Comparison of ENCODE assay signal across 10 cellular contexts in genomic region chr19:38661166-38661565, GRCh38. TPM values are rescaled to one million over a fixed set of nuclear protein-coding genes. Genes with fewer than 3 reads are reported as not detected.
DNase-seq lines count a peak whose midpoint lies in the region; ATAC-seq, FAIRE-seq and TF ChIP-seq lines count a peak whose summit lies in the region.
"Had no signal": no experiment of that assay in that cellular context is flagged by ENCODE, and none has a peak within 500 bp of the region (broad histone marks: within the 10 kb centered on the region; RNA-seq: fewer than 3 reads in every experiment).

No MANE protein-coding gene starts in this region.

- peak in 1 of 2 experiments; percentile 43; a peak in 1 of 3 replicates for TF ChIP-seq POLR2A in H1 (IDR thresholded peaks at IDR 0.05; ENCODE audit: control extremely low read depth in 1 of 2, low read depth in 2 of 2, low read length in 2 of 2)

- POLR2A ChIA-PET in H1 (lab: Charles Lee; ENCODE audit: partially characterized antibody), result interaction anchor here (1.2 to 21.5 kb wide), 5 partner anchors 10 to 45 kb away, joined by 6 to 495 read pairs (median 19); partner anchors contain the start of gene ACTN4

- TF ChIP-seq EP300 in H1 (IDR thresholded peaks at IDR 0.05; ENCODE audit: borderline replicate concordance in 1 of 2, low read depth in 2 of 2, low read length in 2 of 2), result no peak

- peaks cover 83% of the 10 kb centered on the region for H3K36me3 ChIP-seq in RWPE2 (ENCODE audit: low read depth)
- H3K36me3 ChIP-seq in H1 (ENCODE audit: control insufficient read depth in 2 of 4, insufficient read depth in 4 of 4, low read length in 3 of 4), result no peaks in the 10 kb centered on the region; a peak in 1 of 8 replicates

- no peak overlapping the region for H3K23ac ChIP-seq in H1 (ENCODE audit: insufficient read length)

- H3K4me1 ChIP-seq in RWPE2 (ENCODE audit: insufficient read depth, poor library complexity, severe bottlenecking), result peaks cover 96% of the 10 kb centered on the region
- H3K4me1 ChIP-seq in H1 (replicated peaks in 1 of 4; ENCODE audit: control insufficient read depth in 3 of 4, insufficient read depth in 4 of 4, low read length in 3 of 4), result peaks cover 36 to 54% (median 44%) of the 10 kb centered on the region in 4 experiments

- H3K27me3 ChIP-seq in RWPE2 (ENCODE audit: insufficient read depth, poor library complexity, severe bottlenecking) (no peaks in the 10 kb centered on the region), H1 (replicated peaks in 1 of 4; ENCODE audit: control insufficient read depth in 3 of 4, extremely low read depth in 1 of 4, insufficient read depth in 3 of 4, low read length in 3 of 4) (no peaks in the 10 kb centered on the region)

- peaks cover 11 to 47% of the 10 kb centered on the region in 2 experiments for H4K20me1 ChIP-seq in H1 (replicated peaks in 1 of 2; ENCODE audit: control insufficient read depth in 1 of 2, insufficient read depth in 2 of 2, low read length in 2 of 2)

- H3K14ac ChIP-seq in H1 (ENCODE audit: insufficient read length), result no peak overlapping the region

- no peak overlapping the region for H2AFZ ChIP-seq in H1 (ENCODE audit: low read length)

- H3K36me3 Mint-ChIP-seq in natural killer cell treated with Interleukin-12 subunit alpha and Interleukin-12 subunit beta and Interleukin-15 and Interleukin-18, amount 100 ng/mL, for 72 hours, result peaks cover 7% of the 10 kb centered on the region
- H3K36me3 Mint-ChIP-seq in type B pancreatic cell, result peaks cover 29% of the 10 kb centered on the region

- no peak for ATAC-seq in RWPE2 (ENCODE audit: low read depth)
- ATAC-seq in natural killer cell treated with Interleukin-12 subunit alpha and Interleukin-12 subunit beta and Interleukin-15 and Interleukin-18, amount 100 ng/mL, for 72 hours, result no peak

- H3K4me3 ChIP-seq in RWPE2 (ENCODE audit: severe bottlenecking), result no peak overlapping the region
- no peak overlapping the region for H3K4me3 ChIP-seq in H1 (ENCODE audit: extremely low read depth in 1 of 4, insufficient read depth in 2 of 4, low read depth in 3 of 4, low read length in 4 of 4)

- H3K27ac ChIP-seq in RWPE2 (ENCODE audit: poor library complexity, severe bottlenecking) (peak overlapping the region; percentile 100), H1 (ENCODE audit: low read depth, low read length) (no peak overlapping the region)

- TF ChIP-seq CTCF in RWPE2 (IDR thresholded peaks at IDR 0.05; ENCODE audit: poor library complexity, severe bottlenecking), result no peak
- TF ChIP-seq CTCF in H1 (IDR thresholded peaks at IDR 0.05; ENCODE audit: control extremely low read depth in 1 of 3, insufficient read depth in 1 of 3, low read depth in 1 of 3, low read length in 3 of 3), result no peak
- TF ChIP-seq CTCF in type B pancreatic cell (conservative IDR thresholded peaks at IDR 0.05), result no peak

- no peak overlapping the region for H2BK12ac ChIP-seq in H1 (ENCODE audit: low read depth, low read length)

- DNase-seq in RWPE2 (ENCODE audit: low spot score), result no peak
- no peak for DNase-seq in H1 (ENCODE audit: low read depth in 1 of 2, low spot score in 2 of 2)
- DNase-seq in natural killer cell treated with Interleukin-12 subunit alpha and Interleukin-12 subunit beta and Interleukin-15 and Interleukin-18, amount 100 ng/mL, for 72 hours (ENCODE audit: low spot score), result no peak
- no peak for DNase-seq in type B pancreatic cell (ENCODE audit: extremely low spot score, unreplicated experiment)
- no peak for DNase-seq in activated naive CD4-positive, alpha-beta T cell treated with Interleukin-2 at 50 U/mL for 16 hours
- DNase-seq in activated T-cell treated with anti-CD3 and anti-CD28 coated beads, Interleukin-2, amount 50 U/mL, for 1 hour, result no peak
- no peak for DNase-seq in retina
- DNase-seq: activated CD4-positive, alpha-beta memory T cell treated with anti-CD3 and anti-CD28 coated beads, Interleukin-2, amount 10 ng/mL, durations not matched to agents 7 days and 5 days; NCI-H226; SW 1271 had no signal

- H3K4me2 ChIP-seq in H1 (ENCODE audit: insufficient read depth in 1 of 2, low read depth in 2 of 2, low read length in 2 of 2), result no peak overlapping the region

- H2BK20ac ChIP-seq in H1 (ENCODE audit: low read length), result no peak overlapping the region

- H2AK5ac ChIP-seq in H1 (ENCODE audit: low read depth, low read length), result 0 out of 2 replicates have a peak overlapping the region, but pooled peaks have one; percentile 29

- H3K27me3 Mint-ChIP-seq in natural killer cell treated with Interleukin-12 subunit alpha and Interleukin-12 subunit beta and Interleukin-15 and Interleukin-18, amount 100 ng/mL, for 72 hours, result no peaks in the 10 kb centered on the region
- no peaks in the 10 kb centered on the region for H3K27me3 Mint-ChIP-seq in type B pancreatic cell
- H3K27me3 Mint-ChIP-seq: activated CD4-positive, alpha-beta memory T cell treated with anti-CD3 and anti-CD28 coated beads, Interleukin-2, amount 10 ng/mL, durations not matched to agents 7 days and 5 days had no signal

- no peak overlapping the region for H3K4ac ChIP-seq in H1 (replicated peaks; ENCODE audit: insufficient read length, low read depth, low read length)

- WGBS in H1 (ENCODE audit: extremely low coverage in 1 of 2, insufficient coverage in 1 of 2, insufficient read length in 1 of 2, insufficient replicate concordance in 2 of 2, low coverage in 1 of 2, low lambda C conversion rate in 2 of 2, missing lambda C conversion rate in 1 of 2), 2 experiments, result 70% methylated on average over 6 of the region's 6 CpGs; no CpG with 5 or more reads in 1 of the 2 experiments

- no peak overlapping the region for H4K91ac ChIP-seq in H1 (replicated peaks; ENCODE audit: insufficient read length, low read length)

- H2BK5ac ChIP-seq in H1 (ENCODE audit: low read depth, low read length), result no peak overlapping the region

- H3K79me2 ChIP-seq in H1 (ENCODE audit: control insufficient read depth in 1 of 2, insufficient read depth in 2 of 2, low read length in 2 of 2), result peaks cover 19 to 91% of the 10 kb centered on the region in 2 experiments

- CTCF ChIA-PET in H1 (lab: Charles Lee; ENCODE audit: partially characterized antibody), result interaction anchor here (0.6 to 1.3 kb wide), 5 partner anchors 10 to 153 kb away, joined by 3 to 4 read pairs (median 4); no protein-coding TSS in a partner anchor

- no peaks in the 10 kb centered on the region for H3K23me2 ChIP-seq in H1 (ENCODE audit: low read depth, low read length)

- no peak for FAIRE-seq in H1 (lab: Jason Lieb, UNC)

- peaks cover 75 to 83% of the 10 kb centered on the region in 2 donors for H3K4me1 Mint-ChIP-seq in natural killer cell treated with Interleukin-12 subunit alpha and Interleukin-12 subunit beta and Interleukin-15 and Interleukin-18, amount 100 ng/mL, for 72 hours (ENCODE audit: low read depth in 2 of 2)
- H3K4me1 Mint-ChIP-seq in type B pancreatic cell (ENCODE audit: unreplicated experiment), result peaks cover 72% of the 10 kb centered on the region

- no peak overlapping the region for H3K56ac ChIP-seq in H1 (replicated peaks; ENCODE audit: insufficient read length, low read depth, low read length)

- H2BK120ac ChIP-seq in H1 (replicated peaks; ENCODE audit: low read depth, low read length), result no peak overlapping the region

- no peak for TF ChIP-seq RAD21 in H1 (IDR thresholded peaks at IDR 0.05 in 1 of 2, conservative IDR thresholded peaks at IDR 0.05 in 1 of 2; ENCODE audit: low read depth in 2 of 2, low read length in 2 of 2)

- no peak overlapping the region for H3K18ac ChIP-seq in H1 (ENCODE audit: extremely low read depth, low read length)

- no peak overlapping the region for H4K5ac ChIP-seq in H1 (ENCODE audit: insufficient read length, low read depth, low read length)

- no peak overlapping the region for H4K8ac ChIP-seq in H1 (ENCODE audit: extremely low read depth, insufficient read depth, low read length)

- no peaks in the 10 kb centered on the region for H3K9me3 Mint-ChIP-seq in natural killer cell treated with Interleukin-12 subunit alpha and Interleukin-12 subunit beta and Interleukin-15 and Interleukin-18, amount 100 ng/mL, for 72 hours
- H3K9me3 Mint-ChIP-seq in type B pancreatic cell, result no peaks in the 10 kb centered on the region
- H3K9me3 Mint-ChIP-seq: activated CD4-positive, alpha-beta memory T cell treated with anti-CD3 and anti-CD28 coated beads, Interleukin-2, amount 10 ng/mL, durations not matched to agents 7 days and 5 days had no signal

- H3K9ac ChIP-seq in H1 (replicated peaks in 1 of 4; ENCODE audit: extremely low read depth in 1 of 4, low read depth in 3 of 4, low read length in 3 of 4), result no peak overlapping the region

- H3K79me1 ChIP-seq in H1 (ENCODE audit: low read depth, low read length), result peaks cover 30% of the 10 kb centered on the region

- no peak overlapping the region for H3K4me3 Mint-ChIP-seq in natural killer cell treated with Interleukin-12 subunit alpha and Interleukin-12 subunit beta and Interleukin-15 and Interleukin-18, amount 100 ng/mL, for 72 hours
- peak overlapping the region; percentile 64 for H3K4me3 Mint-ChIP-seq in type B pancreatic cell
- H3K4me3 Mint-ChIP-seq: activated CD4-positive, alpha-beta memory T cell treated with anti-CD3 and anti-CD28 coated beads, Interleukin-2, amount 10 ng/mL, durations not matched to agents 7 days and 5 days had no signal

- H3K9me3 ChIP-seq in RWPE2 (ENCODE audit: severe bottlenecking), result no peaks in the 10 kb centered on the region
- no peaks in the 10 kb centered on the region for H3K9me3 ChIP-seq in H1 (ENCODE audit: insufficient read depth in 2 of 2, low read depth in 1 of 2, low read length in 1 of 2)

- H2BK15ac ChIP-seq in H1 (ENCODE audit: low read length), result no peak overlapping the region

- H3K27ac Mint-ChIP-seq in natural killer cell treated with Interleukin-12 subunit alpha and Interleukin-12 subunit beta and Interleukin-15 and Interleukin-18, amount 100 ng/mL, for 72 hours, result peak overlapping the region; percentile 87 to 93
- peak overlapping the region; percentile 100 for H3K27ac Mint-ChIP-seq in type B pancreatic cell
- H3K27ac Mint-ChIP-seq: activated CD4-positive, alpha-beta memory T cell treated with anti-CD3 and anti-CD28 coated beads, Interleukin-2, amount 10 ng/mL, durations not matched to agents 7 days and 5 days had no signal

RNA-seq across cellular contexts. Expression of gene ACTN4, which starts 13.7 kb away (rescaled TPM):
- 520 and 530 TPM in 2 replicates for total RNA-seq in H1 (2021; fragmentation: NEBNext Ultra II Directional; extraction: Animal tissue kit (Norgen Biotek cat#: 25700))
- polyA plus RNA-seq in H1 (2011; rRNA removed), result 211 and 281 TPM in 2 replicates
- polyA plus RNA-seq in H1 (2011; cell fraction: cytosol; rRNA removed), result 223 TPM
- 1,059 TPM for polyA plus RNA-seq in H1 (2011; cell fraction: nucleus; rRNA removed)
- 374 to 504 TPM (median 451 TPM) in 4 replicates for polyA plus RNA-seq in H1 (2012, experiment 1 of 2)
- polyA plus RNA-seq in H1 (2012, experiment 2 of 2), result 171 TPM
- 279 TPM for polyA plus RNA-seq in H1 (2013, experiment 1 of 2)
- 254 TPM for polyA plus RNA-seq in H1 (2013, experiment 2 of 2)
- polyA minus RNA-seq in H1 (2011; rRNA and poly(A)+ RNA removed), result 190 and 202 TPM in 2 replicates
- polyA minus RNA-seq in H1 (2011; cell fraction: cytosol; rRNA and poly(A)+ RNA removed), result 103 TPM
- 171 TPM for polyA minus RNA-seq in H1 (2011; cell fraction: nucleus; rRNA and poly(A)+ RNA removed)
- 100 to 1,000 TPM; 342 to 574 TPM for total RNA-seq in natural killer cell treated with Interleukin-12 subunit alpha and Interleukin-12 subunit beta and Interleukin-15 and Interleukin-18, amount 100 ng/mL, for 72 hours
- total RNA-seq in type B pancreatic cell (ENCODE audit: low replicate concordance), result 475 and 776 TPM in 2 replicates

RNA-seq across cellular contexts. Expression of gene EIF3K, which starts 42.2 kb away (rescaled TPM):
- total RNA-seq in H1 (2021; fragmentation: NEBNext Ultra II Directional; extraction: Animal tissue kit (Norgen Biotek cat#: 25700)), result 329 and 344 TPM in 2 replicates
- 937 and 977 TPM in 2 replicates for polyA plus RNA-seq in H1 (2011; rRNA removed)
- polyA plus RNA-seq in H1 (2011; cell fraction: cytosol; rRNA removed), result 945 TPM
- 915 TPM for polyA plus RNA-seq in H1 (2011; cell fraction: nucleus; rRNA removed)
- 382 to 549 TPM (median 528 TPM) in 4 replicates for polyA plus RNA-seq in H1 (2012, experiment 1 of 2)
- polyA plus RNA-seq in H1 (2012, experiment 2 of 2), result 458 TPM
- polyA plus RNA-seq in H1 (2013, experiment 1 of 2), result 236 TPM
- 236 TPM for polyA plus RNA-seq in H1 (2013, experiment 2 of 2)
- 386 and 450 TPM in 2 replicates for polyA minus RNA-seq in H1 (2011; rRNA and poly(A)+ RNA removed)
- polyA minus RNA-seq in H1 (2011; cell fraction: cytosol; rRNA and poly(A)+ RNA removed), result 188 TPM
- 180 TPM for polyA minus RNA-seq in H1 (2011; cell fraction: nucleus; rRNA and poly(A)+ RNA removed)
- total RNA-seq in natural killer cell treated with Interleukin-12 subunit alpha and Interleukin-12 subunit beta and Interleukin-15 and Interleukin-18, amount 100 ng/mL, for 72 hours, result 100 to 1,000 TPM; 216 to 286 TPM
- total RNA-seq in type B pancreatic cell (ENCODE audit: low replicate concordance), result 274 and 310 TPM in 2 replicates

RNA-seq across cellular contexts. Expression of gene MAP4K1, which starts 43.4 kb away (rescaled TPM):
- total RNA-seq in H1 (2021; fragmentation: NEBNext Ultra II Directional; extraction: Animal tissue kit (Norgen Biotek cat#: 25700)), result 10.4 and 14.4 TPM in 2 replicates
- polyA plus RNA-seq in H1 (2011; rRNA removed), result 9.0 and 22.0 TPM in 2 replicates
- polyA plus RNA-seq in H1 (2011; cell fraction: cytosol; rRNA removed), result 8.0 TPM
- 12.8 TPM for polyA plus RNA-seq in H1 (2011; cell fraction: nucleus; rRNA removed)
- 9.6 to 16.0 TPM (median 13.8 TPM) in 4 replicates for polyA plus RNA-seq in H1 (2012, experiment 1 of 2)
- 7.3 TPM for polyA plus RNA-seq in H1 (2012, experiment 2 of 2)
- 14.6 TPM for polyA plus RNA-seq in H1 (2013, experiment 1 of 2)
- 11.8 TPM for polyA plus RNA-seq in H1 (2013, experiment 2 of 2)
- 1.1 and 1.6 TPM in 2 replicates for polyA minus RNA-seq in H1 (2011; rRNA and poly(A)+ RNA removed)
- polyA minus RNA-seq in H1 (2011; cell fraction: cytosol; rRNA and poly(A)+ RNA removed), result 3.7 TPM
- polyA minus RNA-seq in H1 (2011; cell fraction: nucleus; rRNA and poly(A)+ RNA removed), result 2.0 TPM
- total RNA-seq in natural killer cell treated with Interleukin-12 subunit alpha and Interleukin-12 subunit beta and Interleukin-15 and Interleukin-18, amount 100 ng/mL, for 72 hours, result 100 to 1,000 TPM in 1 of 2 donors, 10 to 100 TPM in 1; 81.4 to 318 TPM
- 2.4 and 16.8 TPM in 2 replicates for total RNA-seq in type B pancreatic cell (ENCODE audit: low replicate concordance)
